In the genomic region with DNA sequence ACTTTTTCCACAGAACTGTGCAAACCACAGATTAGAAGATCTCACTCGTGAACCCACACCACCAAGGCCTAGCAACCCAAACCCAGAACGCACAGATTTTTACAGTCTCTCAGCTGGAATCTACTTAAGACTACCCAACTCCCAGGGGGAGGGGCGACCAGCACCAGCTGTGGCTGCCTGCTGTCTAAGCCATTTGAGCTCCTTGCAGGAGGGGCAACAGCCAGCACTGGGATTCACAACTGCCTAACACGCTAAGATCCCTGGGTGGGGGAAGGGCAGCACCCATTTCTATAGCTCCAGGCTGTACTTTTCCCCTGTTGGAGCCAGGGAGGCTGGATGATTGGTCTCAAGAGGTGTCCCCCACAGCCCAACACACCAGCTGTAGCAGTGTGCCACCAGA, we compare ENCODE assay signal across 16 cellular contexts.
"Had no signal": no experiment of that assay in that cellular context is flagged by ENCODE, and none has a peak within 500 bp of the region (broad histone marks: within the 10 kb centered on the region; RNA-seq: fewer than 3 reads in every experiment).

No MANE protein-coding gene starts in this region.

- H3K4me3 Mint-ChIP-seq: activated CD4-positive, alpha-beta T cell treated with anti-CD3 and anti-CD28 coated beads for 36 hours; naive thymus-derived CD8-positive, alpha-beta T cell; stimulated activated naive CD8-positive, alpha-beta T cell treated with anti-CD3 and anti-CD28 coated beads, Interleukin-15, amount 100 ng/mL, for 72 hours had no signal

- H3K36me3 ChIP-seq: adrenal gland, breast epithelium, suprapubic skin, upper lobe of left lung had no signal

- H3K27ac Mint-ChIP-seq: activated CD4-positive, alpha-beta T cell treated with anti-CD3 and anti-CD28 coated beads for 36 hours; activated naive CD4-positive, alpha-beta T cell treated with anti-CD3 and anti-CD28 coated beads, Interleukin-2, amount 50 U/mL, for 72 hours; naive thymus-derived CD8-positive, alpha-beta T cell; stimulated activated naive CD8-positive, alpha-beta T cell treated with anti-CD3 and anti-CD28 coated beads, Interleukin-15, amount 100 ng/mL, for 72 hours had no signal

- H3K27me3 ChIP-seq: adrenal gland, breast epithelium, suprapubic skin, upper lobe of left lung had no signal

- H3K4me1 Mint-ChIP-seq: activated CD4-positive, alpha-beta T cell treated with anti-CD3 and anti-CD28 coated beads for 36 hours; naive thymus-derived CD8-positive, alpha-beta T cell; stimulated activated naive CD8-positive, alpha-beta T cell treated with anti-CD3 and anti-CD28 coated beads, Interleukin-15, amount 100 ng/mL, for 72 hours had no signal

- ATAC-seq: activated CD4-positive, alpha-beta T cell treated with anti-CD3 and anti-CD28 coated beads for 36 hours; activated naive CD4-positive, alpha-beta T cell treated with anti-CD3 and anti-CD28 coated beads, Interleukin-2, amount 50 U/mL, for 72 hours; left ventricle myocardium superior; naive thymus-derived CD8-positive, alpha-beta T cell; sciatic nerve; stimulated activated naive CD8-positive, alpha-beta T cell treated with anti-CD3 and anti-CD28 coated beads, Interleukin-15, amount 100 ng/mL, for 72 hours had no signal

- H3K27ac ChIP-seq: adrenal gland, breast epithelium, coronary artery, suprapubic skin, upper lobe of left lung had no signal

- H3K4me1 ChIP-seq: adrenal gland, breast epithelium, suprapubic skin, upper lobe of left lung had no signal

- DNase-seq: activated CD4-positive, alpha-beta T cell treated with anti-CD3 and anti-CD28 coated beads for 36 hours; activated CD4-positive, alpha-beta T cell treated with anti-CD3 and anti-CD28 coated beads, Interleukin-2, amount 50 U/mL, for 48 hours; activated gamma-delta T cell; adrenal gland; head of caudate nucleus; left ventricle myocardium superior; naive thymus-derived CD8-positive, alpha-beta T cell; stimulated activated CD4-positive, alpha-beta T cell treated with anti-CD3 and anti-CD28 coated beads, Interleukin-12 subunit alpha, Interleukin-12 subunit beta, amount 100 ng/mL, for 4 hours; stimulated activated CD4-positive, alpha-beta T cell treated with anti-CD3 and anti-CD28 coated beads, Interleukin-2, amount 100 ng/mL, for 24 hours; stimulated activated naive CD8-positive, alpha-beta T cell treated with anti-CD3 and anti-CD28 coated beads, Interleukin-15, amount 100 ng/mL, for 72 hours had no signal

- H3K4me3 ChIP-seq: adrenal gland, breast epithelium, coronary artery, suprapubic skin, upper lobe of left lung had no signal

- H3K9me3 ChIP-seq: adrenal gland, breast epithelium had no signal
